Comparison of ENCODE assay signal across 8 cellular contexts in the genomic region with DNA sequence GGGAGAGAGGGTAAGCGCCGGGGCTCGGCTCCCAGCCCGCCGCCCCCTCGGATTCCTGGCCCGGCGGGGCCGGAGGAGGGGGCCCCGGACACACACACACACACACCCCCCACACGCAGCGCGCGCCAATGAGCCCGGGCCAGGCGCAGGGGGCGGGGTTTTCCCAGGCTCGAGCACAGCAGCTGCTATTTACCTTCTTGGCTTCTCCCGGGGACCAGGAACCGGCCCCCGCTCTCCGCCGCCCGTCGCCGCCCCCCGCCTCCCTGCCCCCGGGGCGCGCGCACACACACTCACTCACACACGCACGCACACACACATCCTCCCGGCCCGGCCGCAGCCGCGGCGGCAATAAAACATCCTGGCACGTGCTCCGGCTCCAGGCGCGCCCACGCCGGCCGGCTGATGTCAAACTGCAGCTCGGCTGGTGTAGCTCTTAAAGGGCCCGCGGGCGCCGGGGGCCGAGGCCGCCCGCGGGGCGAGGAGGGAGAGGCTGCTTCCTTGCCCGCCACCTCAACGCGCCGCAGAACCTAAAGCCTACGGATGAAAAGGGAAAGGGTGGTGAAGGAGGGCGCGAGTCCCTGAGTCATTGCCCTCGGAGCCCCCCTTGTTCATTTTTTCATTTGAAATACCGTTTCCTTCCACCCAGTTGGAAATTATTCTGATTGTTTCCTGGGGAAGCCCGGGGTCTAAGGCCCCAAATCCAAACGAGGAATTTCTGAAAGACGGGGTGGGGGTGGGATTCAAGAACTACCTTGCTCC. TPM values are rescaled to one million over a fixed set of nuclear protein-coding genes. Genes with fewer than 3 reads are reported as not detected.
DNase-seq lines count a peak whose midpoint lies in the region; ATAC-seq, FAIRE-seq and TF ChIP-seq lines count a peak whose summit lies in the region.

No MANE protein-coding gene starts in this region.

- peaks cover 14% of the 10 kb centered on the region for H3K79me2 ChIP-seq in keratinocyte (ENCODE audit: control insufficient read depth, insufficient read depth, low read length)

- no peaks in the 10 kb centered on the region for H3K9me1 ChIP-seq in keratinocyte (ENCODE audit: control insufficient read depth, extremely low read depth, insufficient read depth, low read length)

- H3K27ac ChIP-seq in caudate nucleus (ENCODE audit: low read depth, low read length) (peak overlapping the region; percentile 69), keratinocyte (ENCODE audit: control insufficient read depth, insufficient read depth, low read length) (peak overlapping the region; percentile 98)

- DNase-seq in 8988T, result peak; percentile 98
- DNase-seq in NCI-H2171 treated with DMSO at 0.1 percent for 48 hours (lab: John Stamatoyannopoulos, UW), result peak; percentile 95
- peak; percentile 57 to 77 (median 62) for DNase-seq in activated CD4-positive, CD25-positive, alpha-beta regulatory T cell (lab: John Stamatoyannopoulos, UW)
- DNase-seq in caudate nucleus (lab: John Stamatoyannopoulos, UW), result peak in 56 of 61 donors; percentile 26 to 93 (median 72)
- DNase-seq in keratinocyte (ENCODE audit: low read depth, low spot score), result no peak
- peak; percentile 56 to 76 (median 69) for DNase-seq in stimulated activated CD4-positive, alpha-beta T cell treated with anti-CD3 and anti-CD28 coated beads, Interleukin-12 subunit alpha, Interleukin-12 subunit beta, amount 100 ng/mL, for 48 hours (ENCODE audit: low read depth in 2 of 3, low spot score in 1 of 3)

- H4K20me1 ChIP-seq in keratinocyte (ENCODE audit: control insufficient read depth, extremely low read depth, insufficient read depth, low read length), result no peaks in the 10 kb centered on the region

- H3K4me2 ChIP-seq in keratinocyte (ENCODE audit: control insufficient read depth, extremely low read depth, insufficient read depth, low read depth, low read length), result peak overlapping the region; percentile 89

- no peaks in the 10 kb centered on the region for H3K36me3 ChIP-seq in keratinocyte (ENCODE audit: control insufficient read depth in 2 of 2, extremely low read depth in 1 of 2, insufficient read depth in 2 of 2, low read length in 2 of 2)

- dilution Hi-C loops in keratinocyte (cut with MboI; ENCODE audit: extremely low pct_ligation_motif_present, low sequenced_read_pairs), result no loop called here

- TF ChIP-seq CTCF in keratinocyte (optimal IDR thresholded peaks at IDR 0.05 in 1 of 3, IDR thresholded peaks at IDR 0.05 in 1 of 3, conservative IDR thresholded peaks at IDR 0.05 in 1 of 3; ENCODE audit: extremely low read depth in 1 of 3, insufficient read depth in 2 of 3, low read length in 3 of 3), result no peak

- peak overlapping the region; percentile 87 for H3K9ac ChIP-seq in keratinocyte (ENCODE audit: control insufficient read depth, extremely low read depth, insufficient read depth, low read length)

- H3K9me3 ChIP-seq in keratinocyte (ENCODE audit: control insufficient read depth, low read depth, low read length), result no peaks in the 10 kb centered on the region

- ATAC-seq in GM18858 (IDR thresholded peaks at IDR 0.05; ENCODE audit: unreplicated experiment) (peak; percentile 27), HG03097 (IDR thresholded peaks at IDR 0.05; ENCODE audit: low FRiP score, unreplicated experiment) (peak; percentile 29)

- peaks cover 52% of the 10 kb centered on the region for H3K4me1 ChIP-seq in keratinocyte (ENCODE audit: control insufficient read depth, extremely low read depth, insufficient read depth, low read length)

- no peak overlapping the region for H2AFZ ChIP-seq in keratinocyte (ENCODE audit: control insufficient read depth, low read length)

- FAIRE-seq in keratinocyte (lab: Jason Lieb, UNC), result no peak

- peak overlapping the region; percentile 53 to 65 (median 59) for H3K4me3 ChIP-seq in keratinocyte (ENCODE audit: control insufficient read depth in 2 of 3, extremely low read depth in 1 of 3, insufficient read depth in 2 of 3, low read depth in 1 of 3, low read length in 3 of 3)

- no peaks in the 10 kb centered on the region for H3K27me3 ChIP-seq in keratinocyte (ENCODE audit: control insufficient read depth, extremely low read depth, insufficient read depth, low read length)

RNA-seq across cellular contexts. Expression of a gene that starts 1.0 kb away (rescaled TPM):
- polyA plus RNA-seq in keratinocyte, result 17.6 to 138 TPM (median 88.4 TPM) in 3 replicates
- polyA plus RNA-seq in keratinocyte (2011; ENCODE audit: low read depth), result 243 TPM
- 32.9 and 46.3 TPM in 2 replicates for polyA plus RNA-seq in keratinocyte (2011; cell fraction: cytosol; rRNA removed)
- polyA plus RNA-seq in keratinocyte (2011; cell fraction: nucleus; rRNA removed), result 312 and 346 TPM in 2 replicates
- 19.2 and 184 TPM in 2 replicates for polyA plus RNA-seq in keratinocyte (2012; ENCODE audit: low replicate concordance)
- polyA minus RNA-seq in keratinocyte, result 8.5 to 32.9 TPM (median 26.9 TPM) in 3 replicates
- 75.4 TPM for polyA minus RNA-seq in keratinocyte (2011; cell fraction: cytosol; rRNA and poly(A)+ RNA removed)
- 167 and 184 TPM in 2 replicates for polyA minus RNA-seq in keratinocyte (2011; cell fraction: nucleus; rRNA and poly(A)+ RNA removed)
